In the genomic region with DNA sequence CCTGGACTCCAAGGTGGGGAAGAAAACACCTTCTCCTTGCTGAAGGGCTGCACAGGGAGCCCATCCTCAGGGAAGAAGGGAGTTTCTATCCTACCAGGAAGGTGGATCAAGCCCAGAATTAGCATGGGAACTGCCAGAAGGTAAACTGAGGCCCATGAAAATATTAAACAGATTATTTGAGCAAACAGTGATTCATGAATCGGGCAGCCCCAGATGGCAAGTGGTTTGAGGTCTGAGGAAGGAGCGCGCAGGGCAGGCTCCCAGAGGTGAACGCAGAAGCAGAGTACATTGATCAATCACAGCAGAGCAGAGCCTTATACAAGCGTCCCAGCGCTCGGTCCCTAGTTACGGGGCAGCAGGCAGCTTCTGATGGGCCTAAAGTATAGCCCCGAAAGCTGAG, we compare ENCODE assay signal across 2 cellular contexts.
A peak's percentile ranks its signal among the peaks of the same experiment; 100 is the strongest.
TF ChIP-seq lines count a peak whose summit lies in the region.

No MANE protein-coding gene starts in this region.

TF ChIP-seq in HEK293, 187 proteins besides CTCF, POLR2A, EP300 and RAD21:
- TF ChIP-seq ZNF19 (tag by site-specific recombination; IDR thresholded peaks at IDR 0.05; ENCODE audit: low read depth) (no peak), ZNF549 (tag by site-specific recombination; IDR thresholded peaks at IDR 0.05) (peak; percentile 92)

TF ChIP-seq in HepG2, 621 proteins besides CTCF, POLR2A, EP300 and RAD21:
- TF ChIP-seq, protein P1, sequence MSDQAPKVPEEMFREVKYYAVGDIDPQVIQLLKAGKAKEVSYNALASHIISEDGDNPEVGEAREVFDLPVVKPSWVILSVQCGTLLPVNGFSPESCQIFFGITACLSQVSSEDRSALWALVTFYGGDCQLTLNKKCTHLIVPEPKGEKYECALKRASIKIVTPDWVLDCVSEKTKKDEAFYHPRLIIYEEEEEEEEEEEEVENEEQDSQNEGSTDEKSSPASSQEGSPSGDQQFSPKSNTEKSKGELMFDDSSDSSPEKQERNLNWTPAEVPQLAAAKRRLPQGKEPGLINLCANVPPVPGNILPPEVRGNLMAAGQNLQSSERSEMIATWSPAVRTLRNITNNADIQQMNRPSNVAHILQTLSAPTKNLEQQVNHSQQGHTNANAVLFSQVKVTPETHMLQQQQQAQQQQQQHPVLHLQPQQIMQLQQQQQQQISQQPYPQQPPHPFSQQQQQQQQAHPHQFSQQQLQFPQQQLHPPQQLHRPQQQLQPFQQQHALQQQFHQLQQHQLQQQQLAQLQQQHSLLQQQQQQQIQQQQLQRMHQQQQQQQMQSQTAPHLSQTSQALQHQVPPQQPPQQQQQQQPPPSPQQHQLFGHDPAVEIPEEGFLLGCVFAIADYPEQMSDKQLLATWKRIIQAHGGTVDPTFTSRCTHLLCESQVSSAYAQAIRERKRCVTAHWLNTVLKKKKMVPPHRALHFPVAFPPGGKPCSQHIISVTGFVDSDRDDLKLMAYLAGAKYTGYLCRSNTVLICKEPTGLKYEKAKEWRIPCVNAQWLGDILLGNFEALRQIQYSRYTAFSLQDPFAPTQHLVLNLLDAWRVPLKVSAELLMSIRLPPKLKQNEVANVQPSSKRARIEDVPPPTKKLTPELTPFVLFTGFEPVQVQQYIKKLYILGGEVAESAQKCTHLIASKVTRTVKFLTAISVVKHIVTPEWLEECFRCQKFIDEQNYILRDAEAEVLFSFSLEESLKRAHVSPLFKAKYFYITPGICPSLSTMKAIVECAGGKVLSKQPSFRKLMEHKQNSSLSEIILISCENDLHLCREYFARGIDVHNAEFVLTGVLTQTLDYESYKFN (CRISPR knock-in tag; conservative IDR thresholded peaks at IDR 0.05), result no peak
- no peak for TF ChIP-seq TOPORS (CRISPR knock-in tag; IDR thresholded peaks at IDR 0.05)
- TF ChIP-seq MAFG (CRISPR knock-in tag; IDR thresholded peaks at IDR 0.05), result no peak
- no peak for TF ChIP-seq ZNF317 (CRISPR knock-in tag; IDR thresholded peaks at IDR 0.05)
- TF ChIP-seq, protein P2, sequence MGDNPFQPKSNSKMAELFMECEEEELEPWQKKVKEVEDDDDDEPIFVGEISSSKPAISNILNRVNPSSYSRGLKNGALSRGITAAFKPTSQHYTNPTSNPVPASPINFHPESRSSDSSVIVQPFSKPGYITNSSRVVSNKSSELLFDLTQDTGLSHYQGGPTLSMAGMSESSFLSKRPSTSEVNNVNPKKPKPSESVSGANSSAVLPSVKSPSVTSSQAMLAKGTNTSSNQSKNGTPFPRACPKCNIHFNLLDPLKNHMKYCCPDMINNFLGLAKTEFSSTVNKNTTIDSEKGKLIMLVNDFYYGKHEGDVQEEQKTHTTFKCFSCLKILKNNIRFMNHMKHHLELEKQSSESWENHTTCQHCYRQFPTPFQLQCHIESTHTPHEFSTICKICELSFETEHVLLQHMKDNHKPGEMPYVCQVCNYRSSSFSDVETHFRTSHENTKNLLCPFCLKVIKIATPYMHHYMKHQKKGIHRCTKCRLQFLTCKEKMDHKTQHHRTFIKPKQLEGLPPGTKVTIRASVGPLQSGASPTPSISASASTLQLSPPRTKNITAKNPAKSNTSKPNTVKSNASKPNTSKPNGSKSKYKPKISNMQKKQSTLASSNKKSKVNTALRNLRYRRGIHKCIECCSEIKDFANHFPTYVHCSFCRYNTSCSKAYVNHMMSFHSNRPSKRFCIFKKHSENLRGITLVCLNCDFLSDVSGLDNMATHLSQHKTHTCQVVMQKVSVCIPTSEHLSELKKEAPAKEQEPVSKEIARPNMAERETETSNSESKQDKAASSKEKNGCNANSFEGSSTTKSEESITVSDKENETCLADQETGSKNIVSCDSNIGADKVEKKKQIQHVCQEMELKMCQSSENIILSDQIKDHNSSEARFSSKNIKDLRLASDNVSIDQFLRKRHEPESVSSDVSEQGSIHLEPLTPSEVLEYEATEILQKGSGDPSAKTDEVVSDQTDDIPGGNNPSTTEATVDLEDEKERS (CRISPR knock-in tag; IDR thresholded peaks at IDR 0.05), result no peak
